7 cellular contexts compared by ENCODE assay signal in genomic region chr14:103848720-103849077, GRCh38. TPM values are rescaled to one million over a fixed set of nuclear protein-coding genes. Genes with fewer than 3 reads are reported as not detected.
DNase-seq lines count a peak whose midpoint lies in the region; ATAC-seq and TF ChIP-seq lines count a peak whose summit lies in the region.

No MANE protein-coding gene starts in this region.

- no peak for ATAC-seq in lung (ENCODE audit: insufficient read depth, low FRiP score)

- H3K9ac ChIP-seq in OCI-LY1 (ENCODE audit: low read length), result no peak overlapping the region; the same call in 1 of the 2 replicates

- no peaks in the 10 kb centered on the region for H3F3A ChIP-seq in OCI-LY1 (ENCODE audit: insufficient read depth, low read length)

- H4K20me1 ChIP-seq in OCI-LY1 (ENCODE audit: insufficient read depth, low read length), result no peaks in the 10 kb centered on the region; the same call in 1 of the 2 replicates

- H3K9me3 ChIP-seq in OCI-LY1 (ENCODE audit: low read length), result no peaks in the 10 kb centered on the region
- H3K9me3 ChIP-seq in lung (ENCODE audit: control insufficient read depth in 2 of 2, insufficient read depth in 1 of 2, low read length in 1 of 2), result no peaks in the 10 kb centered on the region

- TF ChIP-seq CTCF in OCI-LY1 (IDR thresholded peaks at IDR 0.05; ENCODE audit: low read length) (no peak), lung (IDR thresholded peaks at IDR 0.05; ENCODE audit: control extremely low read depth, extremely low read depth) (no peak)

- H3K9me2 ChIP-seq in OCI-LY1 (ENCODE audit: low read depth, low read length), result no peaks in the 10 kb centered on the region

- H3K36me3 ChIP-seq in OCI-LY1 (ENCODE audit: insufficient read depth, low read length), result no peaks in the 10 kb centered on the region
- peaks cover 0 to 1% of the 10 kb centered on the region in 2 donors for H3K36me3 ChIP-seq in lung (ENCODE audit: control insufficient read depth in 2 of 2, insufficient read depth in 2 of 2, low read length in 2 of 2)

- peaks cover 12% of the 10 kb centered on the region; the same call in 1 of the 2 replicates for H3K79me2 ChIP-seq in OCI-LY1 (ENCODE audit: insufficient read depth, low read length)

- peak overlapping the region; percentile 79 for H3K4me3 ChIP-seq in OCI-LY1 (ENCODE audit: low read depth, low read length, poor library complexity, severe bottlenecking)
- no peak overlapping the region for H3K4me3 ChIP-seq in lung

- H3K27ac ChIP-seq in OCI-LY1 (ENCODE audit: low read depth, low read length, poor library complexity, severe bottlenecking), result no peak overlapping the region
- H3K27ac ChIP-seq in caudate nucleus (ENCODE audit: low read depth, low read length), result peak overlapping the region; percentile 26
- H3K27ac ChIP-seq in lung (ENCODE audit: low read depth in 1 of 2, low read length in 1 of 2), result peak overlapping the region; percentile 87 to 94

- H3K4me2 ChIP-seq in OCI-LY1 (ENCODE audit: low read length), result peak overlapping the region; percentile 67

- no peak overlapping the region for H2AFZ ChIP-seq in OCI-LY1 (ENCODE audit: low read length)

- peak in 13 of 61 donors; percentile 12 to 61 (median 26) for DNase-seq in caudate nucleus (lab: John Stamatoyannopoulos, UW)
- no peak for DNase-seq in lung (ENCODE audit: low spot score)
- peak; percentile 40 for DNase-seq in superior temporal gyrus (ENCODE audit: extremely low spot score)
- no peak for DNase-seq in hepatic stellate cell (ENCODE audit: low spot score)
- DNase-seq in activated CD8-positive, alpha-beta memory T cell treated with anti-CD3 and anti-CD28 coated beads, Interleukin-2, amount 50 U/mL, for 4 hours, result no peak
- no peak for DNase-seq in NCI-H82 treated with DMSO at 0.1 percent for 48 hours (lab: John Stamatoyannopoulos, UW; ENCODE audit: unreplicated experiment)

- H3K27me3 ChIP-seq in OCI-LY1 (ENCODE audit: insufficient read depth, low read length) (0 out of 2 replicates have a peak, but pooled peaks cover 10% of the 10 kb centered on the region), lung (ENCODE audit: control insufficient read depth, insufficient read depth) (no peaks in the 10 kb centered on the region)

- peaks cover 27% of the 10 kb centered on the region for H3K4me1 ChIP-seq in OCI-LY1 (ENCODE audit: insufficient read depth, low read length, severe bottlenecking)
- H3K4me1 ChIP-seq in lung (ENCODE audit: control insufficient read depth in 2 of 2, insufficient read depth in 2 of 2, low read length in 2 of 2), result peaks cover 3 to 8% of the 10 kb centered on the region in 2 donors

- WGBS in lung, 2 donors, result 63 to 81% methylated on average over 14 of the region's 14 CpGs

RNA-seq across cellular contexts. Expression of gene PPP1R13B, which starts 1.3 kb away (rescaled TPM):
- 10 to 100 TPM; 47.5 to 66.6 TPM for total RNA-seq in lung
- 10 to 100 TPM; 12.0 to 29.2 TPM for polyA plus RNA-seq in lung
